27 cellular contexts compared by ENCODE assay signal in the genomic region with DNA sequence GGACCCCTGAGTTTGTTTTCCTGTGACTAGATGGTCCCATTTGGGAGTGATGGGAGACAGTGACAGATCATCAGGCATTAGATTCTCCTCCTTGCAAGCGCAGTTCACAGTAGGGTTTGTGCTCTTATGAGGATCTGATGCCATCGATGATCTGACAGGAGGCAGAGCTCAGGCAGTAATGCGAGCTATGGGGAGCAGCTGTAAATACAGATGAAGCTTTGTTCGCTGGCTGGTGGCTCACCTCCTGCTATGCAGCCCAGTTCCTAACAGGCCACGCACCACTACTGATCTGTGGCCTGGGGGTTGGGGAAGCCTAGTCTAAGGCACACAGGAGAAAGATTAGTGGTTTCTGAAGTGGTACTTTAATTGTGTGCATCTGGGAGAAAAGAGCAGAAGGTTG. TPM values are rescaled to one million over a fixed set of nuclear protein-coding genes. Genes with fewer than 3 reads are reported as not detected.
"Had no signal": no experiment of that assay in that cellular context is flagged by ENCODE, and none has a peak within 500 bp of the region (broad histone marks: within the 10 kb centered on the region; RNA-seq: fewer than 3 reads in every experiment).

No MANE protein-coding gene starts in this region.

- H3K27ac ChIP-seq: coronary artery, esophagus muscularis mucosa, foreskin keratinocyte, gastroesophageal sphincter, heart left ventricle, hepatocyte, left lung, ovary, psoas muscle, skin epidermis, transverse colon, upper lobe of right lung, uterus had no signal

- H3K4me2 ChIP-seq: hepatocyte had no signal

- H3K9me3 ChIP-seq: gastroesophageal sphincter, heart left ventricle, left lung, ovary, psoas muscle, transverse colon, uterus had no signal

- ATAC-seq: foreskin keratinocyte; gastroesophageal sphincter; heart left ventricle; left cardiac atrium; left lung; naive thymus-derived CD8-positive, alpha-beta T cell; psoas muscle; right cardiac atrium; stimulated activated naive B cell treated with anti-CD40 and anti-IgM and Interleukin-4, amounts not matched to agents 10 μg/mL and 1 μg/mL and 100 μg/mL, for 72 hours; upper lobe of right lung had no signal

- H3K4me1 ChIP-seq: foreskin keratinocyte, gastroesophageal sphincter, left lung, upper lobe of right lung, uterus had no signal

- H3K36me3 ChIP-seq: esophagus muscularis mucosa, gastroesophageal sphincter, heart left ventricle, left lung, ovary, transverse colon, upper lobe of right lung, uterus had no signal

- FAIRE-seq: endothelial cell of umbilical vein had no signal

- DNase-seq: dermis blood vessel endothelial cell; effector memory CD4-positive, alpha-beta T cell; foreskin keratinocyte; heart left ventricle; left cardiac atrium; left lung; mesendoderm; midbrain; naive thymus-derived CD8-positive, alpha-beta T cell; nephron progenitor cell; occipital lobe; ovary; posterior cingulate gyrus; psoas muscle; right cardiac atrium; stimulated activated CD4-positive, alpha-beta T cell treated with anti-CD3 and anti-CD28 coated beads, Interleukin-15, amount 100 ng/mL, for 24 hours; stimulated activated CD4-positive, alpha-beta T cell treated with anti-CD3 and anti-CD28 coated beads, Interleukin-2, amount 100 ng/mL, for 48 hours; stimulated activated naive B cell treated with anti-CD40 and anti-IgM and Interleukin-4, amounts not matched to agents 10 μg/mL and 1 μg/mL and 100 μg/mL, for 72 hours; transverse colon; upper lobe of right lung; uterus had no signal

- H3K4me3 ChIP-seq: coronary artery, esophagus muscularis mucosa, gastroesophageal sphincter, heart left ventricle, hepatocyte, left lung, ovary, psoas muscle, skin epidermis, transverse colon, upper lobe of right lung, uterus had no signal

- H3K79me2 ChIP-seq: hepatocyte had no signal

- H2AFZ ChIP-seq: hepatocyte had no signal

- H3K27me3 ChIP-seq: esophagus muscularis mucosa, foreskin keratinocyte, gastroesophageal sphincter, heart left ventricle, hepatocyte, left lung, ovary, transverse colon, upper lobe of right lung, uterus had no signal

RNA-seq across cellular contexts. Expression of a gene that starts 7.1 kb away (rescaled TPM):
- total RNA-seq: naive thymus-derived CD8-positive, alpha-beta T cell had no signal
- polyA plus RNA-seq: naive thymus-derived CD8-positive, alpha-beta T cell had no signal

RNA-seq across cellular contexts. Expression of a gene that starts 58.6 kb away (rescaled TPM):
- total RNA-seq: naive thymus-derived CD8-positive, alpha-beta T cell had no signal
- polyA plus RNA-seq: naive thymus-derived CD8-positive, alpha-beta T cell had no signal
